1 cellular context compared by ENCODE assay signal in the genomic region with DNA sequence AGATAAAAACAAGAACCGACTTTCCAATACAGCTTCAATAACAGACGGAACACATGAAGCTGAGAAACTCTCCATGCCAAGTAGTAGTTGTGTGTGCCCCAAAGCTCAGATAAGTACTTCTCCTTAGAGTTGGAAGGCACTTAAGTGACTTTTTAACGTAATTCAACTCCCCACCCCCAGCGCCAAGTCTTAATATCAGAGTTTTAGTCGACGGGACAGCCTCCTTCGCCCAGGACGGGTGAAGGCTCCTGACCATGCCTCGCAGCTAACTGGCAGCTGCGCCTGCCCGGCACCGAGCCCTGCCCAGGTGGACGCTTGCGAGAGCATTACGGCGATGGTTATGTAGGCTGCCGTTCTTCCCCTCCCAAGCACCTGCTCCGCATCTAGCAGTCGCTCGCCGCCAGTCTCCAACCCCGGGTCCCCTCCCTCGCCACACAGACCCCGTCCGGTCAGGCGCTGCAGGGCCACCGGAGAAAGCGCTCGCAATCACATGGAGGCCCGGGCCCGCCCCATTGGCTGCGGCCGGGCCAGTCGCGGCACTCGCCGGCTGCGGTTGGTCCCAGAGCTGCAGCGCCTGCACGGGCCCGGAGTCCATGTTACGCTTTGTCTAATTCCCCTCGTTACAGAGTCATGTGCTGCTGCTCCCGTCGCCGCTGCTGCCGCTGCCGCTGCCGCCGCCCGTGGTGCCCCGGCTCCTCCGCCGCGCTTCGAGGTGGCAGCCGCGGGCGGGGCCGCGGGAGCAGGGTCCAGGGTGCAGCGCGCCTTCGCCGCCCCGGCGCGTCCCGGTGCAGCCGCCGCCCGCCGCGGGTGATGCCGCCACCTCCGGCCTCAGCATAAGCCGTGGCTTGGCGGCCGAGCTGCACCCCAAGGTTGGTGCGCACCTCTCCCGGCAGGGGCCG.
TF ChIP-seq lines count a peak whose summit lies in the region.

Gene LRRC8D (plus strand): TSS at position 610 of the 899 bp plus-strand sequence. CDS start 112,037 bp downstream, outside the sequence.

TF ChIP-seq in WTC11, 78 proteins besides CTCF, POLR2A, EP300 and RAD21 (continued from another document and continues in another):
- TF ChIP-seq, protein P1, sequence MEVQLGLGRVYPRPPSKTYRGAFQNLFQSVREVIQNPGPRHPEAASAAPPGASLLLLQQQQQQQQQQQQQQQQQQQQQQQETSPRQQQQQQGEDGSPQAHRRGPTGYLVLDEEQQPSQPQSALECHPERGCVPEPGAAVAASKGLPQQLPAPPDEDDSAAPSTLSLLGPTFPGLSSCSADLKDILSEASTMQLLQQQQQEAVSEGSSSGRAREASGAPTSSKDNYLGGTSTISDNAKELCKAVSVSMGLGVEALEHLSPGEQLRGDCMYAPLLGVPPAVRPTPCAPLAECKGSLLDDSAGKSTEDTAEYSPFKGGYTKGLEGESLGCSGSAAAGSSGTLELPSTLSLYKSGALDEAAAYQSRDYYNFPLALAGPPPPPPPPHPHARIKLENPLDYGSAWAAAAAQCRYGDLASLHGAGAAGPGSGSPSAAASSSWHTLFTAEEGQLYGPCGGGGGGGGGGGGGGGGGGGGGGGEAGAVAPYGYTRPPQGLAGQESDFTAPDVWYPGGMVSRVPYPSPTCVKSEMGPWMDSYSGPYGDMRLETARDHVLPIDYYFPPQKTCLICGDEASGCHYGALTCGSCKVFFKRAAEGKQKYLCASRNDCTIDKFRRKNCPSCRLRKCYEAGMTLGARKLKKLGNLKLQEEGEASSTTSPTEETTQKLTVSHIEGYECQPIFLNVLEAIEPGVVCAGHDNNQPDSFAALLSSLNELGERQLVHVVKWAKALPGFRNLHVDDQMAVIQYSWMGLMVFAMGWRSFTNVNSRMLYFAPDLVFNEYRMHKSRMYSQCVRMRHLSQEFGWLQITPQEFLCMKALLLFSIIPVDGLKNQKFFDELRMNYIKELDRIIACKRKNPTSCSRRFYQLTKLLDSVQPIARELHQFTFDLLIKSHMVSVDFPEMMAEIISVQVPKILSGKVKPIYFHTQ (CRISPR knock-in tag; IDR thresholded peaks at IDR 0.05), result no peak
- TF ChIP-seq SMAD3 (CRISPR knock-in tag; IDR thresholded peaks at IDR 0.05; ENCODE audit: borderline replicate concordance) (peak; percentile 74; the same call in 1 of the 2 replicates), ZBTB21 (CRISPR knock-in tag; IDR thresholded peaks at IDR 0.05; ENCODE audit: borderline replicate concordance) (no peak; the same call in 1 of the 2 replicates), PREB (CRISPR knock-in tag; IDR thresholded peaks at IDR 0.05; ENCODE audit: borderline replicate concordance) (no peak), TCF7 (CRISPR knock-in tag; IDR thresholded peaks at IDR 0.05; ENCODE audit: low read depth) (no peak), ZNF425 (CRISPR knock-in tag; conservative IDR thresholded peaks at IDR 0.05) (no peak), NFYB (CRISPR knock-in tag; conservative IDR thresholded peaks at IDR 0.05; ENCODE audit: low read depth) (peak; percentile 78), ATF1 (CRISPR knock-in tag; IDR thresholded peaks at IDR 0.05) (no peak), FOXJ3 (CRISPR knock-in tag; IDR thresholded peaks at IDR 0.05; ENCODE audit: borderline replicate concordance) (no peak), CDX4 (CRISPR knock-in tag; IDR thresholded peaks at IDR 0.05; ENCODE audit: borderline replicate concordance) (no peak), MXD4 (CRISPR knock-in tag; IDR thresholded peaks at IDR 0.05; ENCODE audit: borderline replicate concordance) (no peak), ATF3 (CRISPR knock-in tag; conservative IDR thresholded peaks at IDR 0.05) (no peak), EMX1 (CRISPR knock-in tag; IDR thresholded peaks at IDR 0.05) (no peak), GRHL2 (CRISPR knock-in tag; IDR thresholded peaks at IDR 0.05; ENCODE audit: insufficient replicate concordance, severe bottlenecking) (no peak), CREB1 (CRISPR knock-in tag; IDR thresholded peaks at IDR 0.05) (peak; percentile 55; the same call in 1 of the 2 replicates), ZNF138 (CRISPR knock-in tag; conservative IDR thresholded peaks at IDR 0.05) (no peak), SP1 (CRISPR knock-in tag; conservative IDR thresholded peaks at IDR 0.05) (no peak), ZNF121 (CRISPR knock-in tag; IDR thresholded peaks at IDR 0.05) (no peak), ZNF219 (CRISPR knock-in tag; IDR thresholded peaks at IDR 0.05; ENCODE audit: borderline replicate concordance) (no peak), ETV6 (CRISPR knock-in tag; IDR thresholded peaks at IDR 0.05) (peak; percentile 35; the same call in 1 of the 2 replicates), ZNF423 (CRISPR knock-in tag; IDR thresholded peaks at IDR 0.05) (no peak), TP53 (CRISPR knock-in tag; IDR thresholded peaks at IDR 0.05) (peak; percentile 68; the same call in 1 of the 2 replicates), FOXK1 (CRISPR knock-in tag; IDR thresholded peaks at IDR 0.05) (peak; percentile 79; the same call in 1 of the 2 replicates), NFE2L1 (CRISPR knock-in tag; IDR thresholded peaks at IDR 0.05) (peak; percentile 47; the same call in 1 of the 2 replicates)
- TF ChIP-seq, protein P2, sequence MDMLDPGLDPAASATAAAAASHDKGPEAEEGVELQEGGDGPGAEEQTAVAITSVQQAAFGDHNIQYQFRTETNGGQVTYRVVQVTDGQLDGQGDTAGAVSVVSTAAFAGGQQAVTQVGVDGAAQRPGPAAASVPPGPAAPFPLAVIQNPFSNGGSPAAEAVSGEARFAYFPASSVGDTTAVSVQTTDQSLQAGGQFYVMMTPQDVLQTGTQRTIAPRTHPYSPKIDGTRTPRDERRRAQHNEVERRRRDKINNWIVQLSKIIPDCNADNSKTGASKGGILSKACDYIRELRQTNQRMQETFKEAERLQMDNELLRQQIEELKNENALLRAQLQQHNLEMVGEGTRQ (CRISPR knock-in tag; IDR thresholded peaks at IDR 0.05), result peak; percentile 94
- TF ChIP-seq, protein P3, sequence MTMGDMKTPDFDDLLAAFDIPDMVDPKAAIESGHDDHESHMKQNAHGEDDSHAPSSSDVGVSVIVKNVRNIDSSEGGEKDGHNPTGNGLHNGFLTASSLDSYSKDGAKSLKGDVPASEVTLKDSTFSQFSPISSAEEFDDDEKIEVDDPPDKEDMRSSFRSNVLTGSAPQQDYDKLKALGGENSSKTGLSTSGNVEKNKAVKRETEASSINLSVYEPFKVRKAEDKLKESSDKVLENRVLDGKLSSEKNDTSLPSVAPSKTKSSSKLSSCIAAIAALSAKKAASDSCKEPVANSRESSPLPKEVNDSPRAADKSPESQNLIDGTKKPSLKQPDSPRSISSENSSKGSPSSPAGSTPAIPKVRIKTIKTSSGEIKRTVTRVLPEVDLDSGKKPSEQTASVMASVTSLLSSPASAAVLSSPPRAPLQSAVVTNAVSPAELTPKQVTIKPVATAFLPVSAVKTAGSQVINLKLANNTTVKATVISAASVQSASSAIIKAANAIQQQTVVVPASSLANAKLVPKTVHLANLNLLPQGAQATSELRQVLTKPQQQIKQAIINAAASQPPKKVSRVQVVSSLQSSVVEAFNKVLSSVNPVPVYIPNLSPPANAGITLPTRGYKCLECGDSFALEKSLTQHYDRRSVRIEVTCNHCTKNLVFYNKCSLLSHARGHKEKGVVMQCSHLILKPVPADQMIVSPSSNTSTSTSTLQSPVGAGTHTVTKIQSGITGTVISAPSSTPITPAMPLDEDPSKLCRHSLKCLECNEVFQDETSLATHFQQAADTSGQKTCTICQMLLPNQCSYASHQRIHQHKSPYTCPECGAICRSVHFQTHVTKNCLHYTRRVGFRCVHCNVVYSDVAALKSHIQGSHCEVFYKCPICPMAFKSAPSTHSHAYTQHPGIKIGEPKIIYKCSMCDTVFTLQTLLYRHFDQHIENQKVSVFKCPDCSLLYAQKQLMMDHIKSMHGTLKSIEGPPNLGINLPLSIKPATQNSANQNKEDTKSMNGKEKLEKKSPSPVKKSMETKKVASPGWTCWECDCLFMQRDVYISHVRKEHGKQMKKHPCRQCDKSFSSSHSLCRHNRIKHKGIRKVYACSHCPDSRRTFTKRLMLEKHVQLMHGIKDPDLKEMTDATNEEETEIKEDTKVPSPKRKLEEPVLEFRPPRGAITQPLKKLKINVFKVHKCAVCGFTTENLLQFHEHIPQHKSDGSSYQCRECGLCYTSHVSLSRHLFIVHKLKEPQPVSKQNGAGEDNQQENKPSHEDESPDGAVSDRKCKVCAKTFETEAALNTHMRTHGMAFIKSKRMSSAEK (CRISPR knock-in tag; IDR thresholded peaks at IDR 0.05; ENCODE audit: borderline replicate concordance), result no peak
- TF ChIP-seq, protein P4, sequence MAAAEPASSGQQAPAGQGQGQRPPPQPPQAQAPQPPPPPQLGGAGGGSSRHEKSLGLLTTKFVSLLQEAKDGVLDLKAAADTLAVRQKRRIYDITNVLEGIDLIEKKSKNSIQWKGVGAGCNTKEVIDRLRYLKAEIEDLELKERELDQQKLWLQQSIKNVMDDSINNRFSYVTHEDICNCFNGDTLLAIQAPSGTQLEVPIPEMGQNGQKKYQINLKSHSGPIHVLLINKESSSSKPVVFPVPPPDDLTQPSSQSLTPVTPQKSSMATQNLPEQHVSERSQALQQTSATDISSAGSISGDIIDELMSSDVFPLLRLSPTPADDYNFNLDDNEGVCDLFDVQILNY (CRISPR knock-in tag; IDR thresholded peaks at IDR 0.05), result peak; percentile 77; the same call in 1 of the 2 replicates
- TF ChIP-seq, protein P5, sequence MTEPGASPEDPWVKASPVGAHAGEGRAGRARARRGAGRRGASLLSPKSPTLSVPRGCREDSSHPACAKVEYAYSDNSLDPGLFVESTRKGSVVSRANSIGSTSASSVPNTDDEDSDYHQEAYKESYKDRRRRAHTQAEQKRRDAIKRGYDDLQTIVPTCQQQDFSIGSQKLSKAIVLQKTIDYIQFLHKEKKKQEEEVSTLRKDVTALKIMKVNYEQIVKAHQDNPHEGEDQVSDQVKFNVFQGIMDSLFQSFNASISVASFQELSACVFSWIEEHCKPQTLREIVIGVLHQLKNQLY (CRISPR knock-in tag; IDR thresholded peaks at IDR 0.05), result no peak
- TF ChIP-seq, protein P6, sequence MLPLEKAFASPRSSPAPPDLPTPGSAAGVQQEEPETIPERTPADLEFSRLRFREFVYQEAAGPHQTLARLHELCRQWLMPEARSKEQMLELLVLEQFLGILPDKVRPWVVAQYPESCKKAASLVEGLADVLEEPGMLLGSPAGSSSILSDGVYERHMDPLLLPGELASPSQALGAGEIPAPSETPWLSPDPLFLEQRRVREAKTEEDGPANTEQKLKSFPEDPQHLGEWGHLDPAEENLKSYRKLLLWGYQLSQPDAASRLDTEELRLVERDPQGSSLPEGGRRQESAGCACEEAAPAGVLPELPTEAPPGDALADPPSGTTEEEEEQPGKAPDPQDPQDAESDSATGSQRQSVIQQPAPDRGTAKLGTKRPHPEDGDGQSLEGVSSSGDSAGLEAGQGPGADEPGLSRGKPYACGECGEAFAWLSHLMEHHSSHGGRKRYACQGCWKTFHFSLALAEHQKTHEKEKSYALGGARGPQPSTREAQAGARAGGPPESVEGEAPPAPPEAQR (CRISPR knock-in tag; IDR thresholded peaks at IDR 0.05), result no peak
- TF ChIP-seq, protein P7, sequence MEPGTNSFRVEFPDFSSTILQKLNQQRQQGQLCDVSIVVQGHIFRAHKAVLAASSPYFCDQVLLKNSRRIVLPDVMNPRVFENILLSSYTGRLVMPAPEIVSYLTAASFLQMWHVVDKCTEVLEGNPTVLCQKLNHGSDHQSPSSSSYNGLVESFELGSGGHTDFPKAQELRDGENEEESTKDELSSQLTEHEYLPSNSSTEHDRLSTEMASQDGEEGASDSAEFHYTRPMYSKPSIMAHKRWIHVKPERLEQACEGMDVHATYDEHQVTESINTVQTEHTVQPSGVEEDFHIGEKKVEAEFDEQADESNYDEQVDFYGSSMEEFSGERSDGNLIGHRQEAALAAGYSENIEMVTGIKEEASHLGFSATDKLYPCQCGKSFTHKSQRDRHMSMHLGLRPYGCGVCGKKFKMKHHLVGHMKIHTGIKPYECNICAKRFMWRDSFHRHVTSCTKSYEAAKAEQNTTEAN (CRISPR knock-in tag; IDR thresholded peaks at IDR 0.05), result no peak; the same call in 1 of the 2 replicates
